1 cellular context compared by ENCODE assay signal in genomic region chr2:15617778-15618448, GRCh38.
TF ChIP-seq lines count a peak whose summit lies in the region.

No MANE protein-coding gene starts in this region.

TF ChIP-seq in GM23338, 12 proteins besides CTCF, POLR2A, EP300 and RAD21 (continued from another document):
- TF ChIP-seq, protein P1, sequence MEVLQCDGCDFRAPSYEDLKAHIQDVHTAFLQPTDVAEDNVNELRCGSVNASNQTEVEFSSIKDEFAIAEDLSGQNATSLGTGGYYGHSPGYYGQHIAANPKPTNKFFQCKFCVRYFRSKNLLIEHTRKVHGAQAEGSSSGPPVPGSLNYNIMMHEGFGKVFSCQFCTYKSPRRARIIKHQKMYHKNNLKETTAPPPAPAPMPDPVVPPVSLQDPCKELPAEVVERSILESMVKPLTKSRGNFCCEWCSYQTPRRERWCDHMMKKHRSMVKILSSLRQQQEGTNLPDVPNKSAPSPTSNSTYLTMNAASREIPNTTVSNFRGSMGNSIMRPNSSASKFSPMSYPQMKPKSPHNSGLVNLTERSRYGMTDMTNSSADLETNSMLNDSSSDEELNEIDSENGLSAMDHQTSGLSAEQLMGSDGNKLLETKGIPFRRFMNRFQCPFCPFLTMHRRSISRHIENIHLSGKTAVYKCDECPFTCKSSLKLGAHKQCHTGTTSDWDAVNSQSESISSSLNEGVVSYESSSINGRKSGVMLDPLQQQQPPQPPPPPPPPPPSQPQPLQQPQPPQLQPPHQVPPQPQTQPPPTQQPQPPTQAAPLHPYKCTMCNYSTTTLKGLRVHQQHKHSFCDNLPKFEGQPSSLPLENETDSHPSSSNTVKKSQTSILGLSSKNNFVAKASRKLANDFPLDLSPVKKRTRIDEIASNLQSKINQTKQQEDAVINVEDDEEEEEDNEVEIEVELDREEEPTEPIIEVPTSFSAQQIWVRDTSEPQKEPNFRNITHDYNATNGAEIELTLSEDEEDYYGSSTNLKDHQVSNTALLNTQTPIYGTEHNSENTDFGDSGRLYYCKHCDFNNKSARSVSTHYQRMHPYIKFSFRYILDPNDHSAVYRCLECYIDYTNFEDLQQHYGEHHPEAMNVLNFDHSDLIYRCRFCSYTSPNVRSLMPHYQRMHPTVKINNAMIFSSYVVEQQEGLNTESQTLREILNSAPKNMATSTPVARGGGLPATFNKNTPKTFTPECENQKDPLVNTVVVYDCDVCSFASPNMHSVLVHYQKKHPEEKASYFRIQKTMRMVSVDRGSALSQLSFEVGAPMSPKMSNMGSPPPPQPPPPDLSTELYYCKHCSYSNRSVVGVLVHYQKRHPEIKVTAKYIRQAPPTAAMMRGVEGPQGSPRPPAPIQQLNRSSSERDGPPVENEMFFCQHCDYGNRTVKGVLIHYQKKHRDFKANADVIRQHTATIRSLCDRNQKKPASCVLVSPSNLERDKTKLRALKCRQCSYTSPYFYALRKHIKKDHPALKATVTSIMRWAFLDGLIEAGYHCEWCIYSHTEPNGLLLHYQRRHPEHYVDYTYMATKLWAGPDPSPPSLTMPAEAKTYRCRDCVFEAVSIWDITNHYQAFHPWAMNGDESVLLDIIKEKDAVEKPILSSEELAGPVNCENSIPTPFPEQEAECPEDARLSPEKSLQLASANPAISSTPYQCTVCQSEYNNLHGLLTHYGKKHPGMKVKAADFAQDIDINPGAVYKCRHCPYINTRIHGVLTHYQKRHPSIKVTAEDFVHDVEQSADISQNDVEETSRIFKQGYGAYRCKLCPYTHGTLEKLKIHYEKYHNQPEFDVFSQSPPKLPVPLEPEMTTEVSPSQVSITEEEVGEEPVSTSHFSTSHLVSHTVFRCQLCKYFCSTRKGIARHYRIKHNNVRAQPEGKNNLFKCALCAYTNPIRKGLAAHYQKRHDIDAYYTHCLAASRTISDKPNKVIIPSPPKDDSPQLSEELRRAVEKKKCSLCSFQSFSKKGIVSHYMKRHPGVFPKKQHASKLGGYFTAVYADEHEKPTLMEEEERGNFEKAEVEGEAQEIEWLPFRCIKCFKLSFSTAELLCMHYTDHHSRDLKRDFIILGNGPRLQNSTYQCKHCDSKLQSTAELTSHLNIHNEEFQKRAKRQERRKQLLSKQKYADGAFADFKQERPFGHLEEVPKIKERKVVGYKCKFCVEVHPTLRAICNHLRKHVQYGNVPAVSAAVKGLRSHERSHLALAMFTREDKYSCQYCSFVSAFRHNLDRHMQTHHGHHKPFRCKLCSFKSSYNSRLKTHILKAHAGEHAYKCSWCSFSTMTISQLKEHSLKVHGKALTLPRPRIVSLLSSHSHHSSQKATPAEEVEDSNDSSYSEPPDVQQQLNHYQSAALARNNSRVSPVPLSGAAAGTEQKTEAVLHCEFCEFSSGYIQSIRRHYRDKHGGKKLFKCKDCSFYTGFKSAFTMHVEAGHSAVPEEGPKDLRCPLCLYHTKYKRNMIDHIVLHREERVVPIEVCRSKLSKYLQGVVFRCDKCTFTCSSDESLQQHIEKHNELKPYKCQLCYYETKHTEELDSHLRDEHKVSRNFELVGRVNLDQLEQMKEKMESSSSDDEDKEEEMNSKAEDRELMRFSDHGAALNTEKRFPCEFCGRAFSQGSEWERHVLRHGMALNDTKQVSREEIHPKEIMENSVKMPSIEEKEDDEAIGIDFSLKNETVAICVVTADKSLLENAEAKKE (CRISPR knock-in tag; IDR thresholded peaks at IDR 0.05), result no peak
- TF ChIP-seq CREB1 (CRISPR knock-in tag; IDR thresholded peaks at IDR 0.05; ENCODE audit: low read depth) (no peak), JUNB (IDR thresholded peaks at IDR 0.05; ENCODE audit: unreplicated experiment) (no peak)
